ENCODE assay signal across 10 cellular contexts in genomic region chr4:40626183-40626990, GRCh38. TPM values are rescaled to one million over a fixed set of nuclear protein-coding genes. Genes with fewer than 3 reads are reported as not detected.
A peak's percentile ranks its signal among the peaks of the same experiment; 100 is the strongest.
DNase-seq lines count a peak whose midpoint lies in the region; ATAC-seq and TF ChIP-seq lines count a peak whose summit lies in the region.
"Had no signal": no experiment of that assay in that cellular context is flagged by ENCODE, and none has a peak within 500 bp of the region (broad histone marks: within the 10 kb centered on the region; RNA-seq: fewer than 3 reads in every experiment).

No MANE protein-coding gene starts in this region.

- CTCF ChIA-PET in A673 (lab: Charles Lee), result no interaction called here

- intact Hi-C loops in A673 (cut with micrococcal nuclease; ENCODE audit: unreplicated experiment), result no loop called here

- H3K27me3 ChIP-seq in A673 (replicated peaks; ENCODE audit: insufficient read depth, low read depth, low read length, poor library complexity), result no peaks in the 10 kb centered on the region

- ATAC-seq in HG03565 (IDR thresholded peaks at IDR 0.05; ENCODE audit: unreplicated experiment) (no peak), GM19452 (IDR thresholded peaks at IDR 0.05; ENCODE audit: unreplicated experiment) (no peak)

- H3K4me3 ChIP-seq in fibroblast of mammary gland (ENCODE audit: control insufficient read depth, low read depth, low read length) (no peak overlapping the region), A673 (ENCODE audit: low read depth, low read length, poor library complexity, severe bottlenecking) (no peak overlapping the region)

- peak; percentile 40 for DNase-seq in activated CD4-positive, alpha-beta T cell treated with anti-CD3 and anti-CD28 coated beads for 48 hours
- no peak for DNase-seq in activated CD4-positive, alpha-beta T cell treated with anti-CD3 and anti-CD28 coated beads for 4 hours
- DNase-seq in RPMI8226 (peak; percentile 58), fibroblast of mammary gland (ENCODE audit: low read depth) (peak; percentile 36), A673 (ENCODE audit: low spot score) (no peak)
- peak; percentile 47 for DNase-seq in stimulated activated CD8-positive, alpha-beta memory T cell treated with anti-CD3 and anti-CD28 coated beads, Interleukin-4, amount 100 ng/mL, for 48 hours
- DNase-seq: activated CD4-positive, CD25-positive, alpha-beta regulatory T cell; HCEC 1CT had no signal

- BruUV-seq in A673 (replicated peaks; lab: Mats Ljungman, UMichigan), result no TSS peak

- TF ChIP-seq CTCF in fibroblast of mammary gland (conservative IDR thresholded peaks at IDR 0.05; ENCODE audit: control insufficient read depth, insufficient read depth, low read depth, low read length) (no peak), A673 (conservative IDR thresholded peaks at IDR 0.05; ENCODE audit: low read depth, low read length) (no peak)

- POLR2A ChIA-PET in A673 (lab: Charles Lee; ENCODE audit: low non-redundant PET), result no interaction called here

- H3K36me3 ChIP-seq in A673 (ENCODE audit: insufficient read depth, low read length, poor library complexity, severe bottlenecking), result no peaks in the 10 kb centered on the region

- no peak overlapping the region for H3K27ac ChIP-seq in A673 (ENCODE audit: low read depth, low read length, poor library complexity, severe bottlenecking)

- no peaks in the 10 kb centered on the region for H3K9me3 ChIP-seq in A673 (ENCODE audit: low read depth, low read length, poor library complexity, severe bottlenecking)

- H3K4me1 ChIP-seq in A673 (ENCODE audit: insufficient read depth, low read length, poor library complexity, severe bottlenecking), result peaks cover 4% of the 10 kb centered on the region

RNA-seq across cellular contexts. Expression of gene RBM47, which starts 3.3 kb away (rescaled TPM):
- total RNA-seq in A673 (2021), result 0.09 and 0.28 TPM in 2 replicates

Comparison
In these comparisons a context has a peak if more than half of its experiments do, and no peak if none do; other contexts are left out.
1. DNase-seq: peak in activated CD4-positive, alpha-beta T cell treated with anti-CD3 and anti-CD28 coated beads for 48 hours (single experiment), RPMI8226 (single experiment), fibroblast of mammary gland (single experiment) and stimulated activated CD8-positive, alpha-beta memory T cell treated with anti-CD3 and anti-CD28 coated beads, Interleukin-4, amount 100 ng/mL, for 48 hours (single experiment); none in activated CD4-positive, alpha-beta T cell treated with anti-CD3 and anti-CD28 coated beads for 4 hours (0 of 2) and A673 (single experiment).